ENCODE assay signal across 11 cellular contexts in the genomic region with DNA sequence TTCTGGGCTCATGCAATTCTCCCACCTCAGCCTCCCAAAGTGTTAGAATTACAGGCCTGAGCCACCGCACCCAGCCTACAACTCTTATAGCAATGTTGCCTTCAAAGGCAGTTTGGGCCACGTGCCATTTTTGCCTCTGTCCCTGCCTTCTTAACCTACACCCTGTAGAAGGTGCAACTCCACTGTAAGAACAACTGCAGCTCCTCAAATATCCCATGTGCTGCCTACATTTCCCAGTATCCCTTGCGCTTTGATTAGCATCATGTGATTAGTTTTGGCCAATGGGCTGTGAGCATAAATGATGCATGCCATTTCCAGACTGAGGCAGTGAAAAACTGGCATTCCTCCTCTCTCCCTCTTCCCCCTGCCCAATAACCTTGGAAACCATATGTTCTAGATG.
DNase-seq lines count a peak whose midpoint lies in the region; ATAC-seq, FAIRE-seq and TF ChIP-seq lines count a peak whose summit lies in the region.
"Had no signal": no experiment of that assay in that cellular context is flagged by ENCODE, and none has a peak within 500 bp of the region (broad histone marks: within the 10 kb centered on the region; RNA-seq: fewer than 3 reads in every experiment).

No MANE protein-coding gene starts in this region.

- no peaks in the 10 kb centered on the region for H3K4me1 Mint-ChIP-seq in T-helper 2 cell treated with Interferon-gamma antibody and Interleukin-4, amounts not matched to agents 5 μg/mL and 100 μg/mL, for 36 hours (ENCODE audit: low read depth)

- DNase-seq in NCI-H1092 treated with DMSO at 0.1 percent for 48 hours (lab: John Stamatoyannopoulos, UW) (peak; percentile 12), NCI-H1092 (lab: John Stamatoyannopoulos, UW) (no peak), GM19239 (ENCODE audit: insufficient read length, low spot score) (no peak), RPMI8226 (peak; percentile 72), fibroblast of villous mesenchyme (ENCODE audit: low read depth) (peak; percentile 7), Right ventricle myocardium inferior (ENCODE audit: missing footprints) (no peak)
- no peak for DNase-seq in T-helper 2 cell treated with Interferon-gamma antibody and Interleukin-4, amounts not matched to agents 5 μg/mL and 100 μg/mL, for 36 hours (ENCODE audit: low spot score)
- DNase-seq: colonic mucosa, lower lobe of right lung, uterus had no signal

- intact Hi-C loops in Right ventricle myocardium inferior (cut with DNase I), result no loop called here

- no peak for ATAC-seq in HG02852 (IDR thresholded peaks at IDR 0.05; ENCODE audit: unreplicated experiment)
- ATAC-seq in Right ventricle myocardium inferior, result no peak
- ATAC-seq: lower lobe of right lung had no signal

- H3K27me3 Mint-ChIP-seq in T-helper 2 cell treated with Interferon-gamma antibody and Interleukin-4, amounts not matched to agents 5 μg/mL and 100 μg/mL, for 36 hours (ENCODE audit: low read depth), result no peaks in the 10 kb centered on the region

- TF ChIP-seq CTCF in fibroblast of villous mesenchyme (IDR thresholded peaks at IDR 0.05; ENCODE audit: insufficient read depth, low read depth, low read length), result no peak

- FAIRE-seq in GM19239 (lab: Jason Lieb, UNC), result peak; percentile 80

- no peak overlapping the region for H3K27ac Mint-ChIP-seq in T-helper 2 cell treated with Interferon-gamma antibody and Interleukin-4, amounts not matched to agents 5 μg/mL and 100 μg/mL, for 36 hours

- H3K36me3 Mint-ChIP-seq in T-helper 2 cell treated with Interferon-gamma antibody and Interleukin-4, amounts not matched to agents 5 μg/mL and 100 μg/mL, for 36 hours (ENCODE audit: low read depth), result no peaks in the 10 kb centered on the region

- H3K4me3 ChIP-seq in fibroblast of villous mesenchyme (ENCODE audit: low read depth, low read length), result no peak overlapping the region
- H3K4me3 ChIP-seq: colonic mucosa, lower lobe of right lung, uterus had no signal

- H3K9me3 Mint-ChIP-seq in T-helper 2 cell treated with Interferon-gamma antibody and Interleukin-4, amounts not matched to agents 5 μg/mL and 100 μg/mL, for 36 hours, result no peaks in the 10 kb centered on the region

- no peak overlapping the region for H3K4me3 Mint-ChIP-seq in T-helper 2 cell treated with Interferon-gamma antibody and Interleukin-4, amounts not matched to agents 5 μg/mL and 100 μg/mL, for 36 hours

Comparison
In these comparisons a context has a peak if more than half of its experiments do, and no peak if none do; other contexts are left out.
1. DNase-seq: peak in NCI-H1092 treated with DMSO at 0.1 percent for 48 hours (single experiment), RPMI8226 (single experiment) and fibroblast of villous mesenchyme (single experiment); none in NCI-H1092 (single experiment), GM19239 (single experiment), T-helper 2 cell treated with Interferon-gamma antibody and Interleukin-4, amounts not matched to agents 5 μg/mL and 100 μg/mL, for 36 hours (single experiment) and Right ventricle myocardium inferior (single experiment).